In the genomic region with DNA sequence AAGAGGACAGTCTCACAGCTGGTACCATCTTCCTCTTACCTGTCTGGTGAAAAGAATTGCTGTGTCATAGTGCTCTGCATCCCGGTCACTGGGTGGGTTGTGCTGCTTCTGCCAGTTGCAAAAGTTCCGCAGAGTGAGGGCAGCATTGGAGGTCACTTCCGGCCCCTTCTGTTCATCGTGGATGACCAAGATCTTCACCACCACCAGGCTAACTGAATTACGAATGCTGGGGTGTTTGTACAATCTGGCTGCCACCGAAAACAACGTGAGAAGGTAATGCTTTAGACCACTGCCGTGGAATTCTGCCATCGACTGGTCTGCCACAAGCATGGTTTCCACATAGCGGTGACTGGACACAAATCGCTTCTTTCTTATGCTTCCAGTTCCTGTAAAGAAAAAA, we compare ENCODE assay signal across 11 cellular contexts. TPM values are rescaled to one million over a fixed set of nuclear protein-coding genes. Genes with fewer than 3 reads are reported as not detected.
DNase-seq lines count a peak whose midpoint lies in the region; ATAC-seq and TF ChIP-seq lines count a peak whose summit lies in the region.
"Had no signal": no experiment of that assay in that cellular context is flagged by ENCODE, and none has a peak within 500 bp of the region (broad histone marks: within the 10 kb centered on the region; RNA-seq: fewer than 3 reads in every experiment).

No MANE protein-coding gene starts in this region.

- H3K27me3 ChIP-seq in SJSA1 (replicated peaks) (no peaks in the 10 kb centered on the region), gastrocnemius medialis (no peaks in the 10 kb centered on the region)

- intact Hi-C loops in gastrocnemius medialis (cut with DNase I; ENCODE audit: low total_unique reads) = loop anchor here (5.0 kb wide), 1 partner anchor 1225 kb away; no protein-coding TSS in a partner anchor

- no peak overlapping the region for H3K27ac Mint-ChIP-seq in effector memory CD8-positive, alpha-beta T cell
- H3K27ac Mint-ChIP-seq: stimulated activated naive CD8-positive, alpha-beta T cell treated with anti-CD3 and anti-CD28 coated beads, Interleukin-15, Interleukin-2, amounts not matched to agents 100 ng/mL and 50 ng/mL, for 24 hours had no signal

- no peak for TF ChIP-seq POLR2A in gastrocnemius medialis (IDR thresholded peaks at IDR 0.05)

- H3K9me3 Mint-ChIP-seq in effector memory CD8-positive, alpha-beta T cell = no peaks in the 10 kb centered on the region
- H3K9me3 Mint-ChIP-seq: stimulated activated naive CD8-positive, alpha-beta T cell treated with anti-CD3 and anti-CD28 coated beads, Interleukin-15, Interleukin-2, amounts not matched to agents 100 ng/mL and 50 ng/mL, for 24 hours had no signal

- peaks cover 21 to 29% of the 10 kb centered on the region in 2 donors for H3K4me1 Mint-ChIP-seq in effector memory CD8-positive, alpha-beta T cell (ENCODE audit: low read depth in 2 of 2)

- no peaks in the 10 kb centered on the region for H3K9me3 ChIP-seq in SJSA1 (replicated peaks)
- no peaks in the 10 kb centered on the region for H3K9me3 ChIP-seq in gastrocnemius medialis

- in situ Hi-C loops in gastrocnemius medialis (cut with MboI; ENCODE audit: low sequenced_read_pairs in 4 of 4) = loop anchor here (5.0 to 25.0 kb wide), 5 partner anchors 67 to 1903 kb away; no protein-coding TSS in a partner anchor

- TF ChIP-seq CTCF in fibroblast of the aortic adventitia (IDR thresholded peaks at IDR 0.05; ENCODE audit: insufficient read depth, low read length) (no peak), gastrocnemius medialis (IDR thresholded peaks at IDR 0.05 in 4 of 5, conservative IDR thresholded peaks at IDR 0.05 in 1 of 5) (no peak)

- H3K4me3 Mint-ChIP-seq in effector memory CD8-positive, alpha-beta T cell = peak overlapping the region in 1 of 2 donors; percentile 75
- H3K4me3 Mint-ChIP-seq: stimulated activated naive CD8-positive, alpha-beta T cell treated with anti-CD3 and anti-CD28 coated beads, Interleukin-15, Interleukin-2, amounts not matched to agents 100 ng/mL and 50 ng/mL, for 24 hours had no signal

- peaks cover 13% of the 10 kb centered on the region for H3K36me3 Mint-ChIP-seq in effector memory CD8-positive, alpha-beta T cell (ENCODE audit: insufficient read depth)

- H3K4me1 ChIP-seq in SJSA1 (replicated peaks) (peaks cover 29% of the 10 kb centered on the region), gastrocnemius medialis (peaks cover 36 to 52% of the 10 kb centered on the region in 2 donors)

- H3K36me3 ChIP-seq in SJSA1 (peaks cover 69% of the 10 kb centered on the region), gastrocnemius medialis (peaks cover 0 to 48% of the 10 kb centered on the region in 2 donors)

- H3K4me3 ChIP-seq in SJSA1 (peak overlapping the region; percentile 77), fibroblast of the aortic adventitia (ENCODE audit: low read depth, low read length) (peak overlapping the region; percentile 99), gastrocnemius medialis (peak overlapping the region; percentile 38 to 88 (median 70))

- ATAC-seq in gastrocnemius medialis (peak in 1 of 2 donors; percentile 7), HG02840 (IDR thresholded peaks at IDR 0.05; ENCODE audit: low FRiP score, unreplicated experiment) (no peak)
- ATAC-seq in effector memory CD8-positive, alpha-beta T cell (replicated peaks) = no peak

- peaks cover 49 to 75% of the 10 kb centered on the region in 2 donors for H3K27me3 Mint-ChIP-seq in effector memory CD8-positive, alpha-beta T cell

- peak overlapping the region; percentile 78 for H3K27ac ChIP-seq in SJSA1
- H3K27ac ChIP-seq in gastrocnemius medialis = peak overlapping the region; percentile 88 to 96 (median 90)

- peak; percentile 52 for DNase-seq in EH (ENCODE audit: low read depth)
- peak in 1 of 2 experiments; percentile 56 for DNase-seq in SJSA1 (ENCODE audit: low read depth in 1 of 2, low spot score in 2 of 2)
- DNase-seq in fibroblast of the aortic adventitia (ENCODE audit: low read depth) = peak; percentile 68
- peak in 1 of 2 donors; percentile 56 for DNase-seq in gastrocnemius medialis
- no peak for DNase-seq in effector memory CD8-positive, alpha-beta T cell
- DNase-seq in DMS 273 (lab: John Stamatoyannopoulos, UW; ENCODE audit: unreplicated experiment) = no peak
- DNase-seq in anterior cingulate cortex (lab: John Stamatoyannopoulos, UW) = no peak
- DNase-seq: activated CD4-positive, CD25-positive, alpha-beta regulatory T cell; NCI-H2107 had no signal

RNA-seq across cellular contexts. Expression of a gene that starts 2.9 kb away (rescaled TPM):
- total RNA-seq in SJSA1 (2014; rRNA removed; shearing (Covaris generic)) = 57.6 and 69.7 TPM in 2 replicates
- total RNA-seq in fibroblast of the aortic adventitia (ENCODE audit: low replicate concordance) (284 and 390 TPM in 2 replicates), gastrocnemius medialis (10 to 100 TPM; 23.7 to 43.8 (median 33.1) TPM)

Comparison
In these comparisons a context has a peak if more than half of its experiments do, and no peak if none do; other contexts are left out.
1. DNase-seq: peak in EH (single experiment) and fibroblast of the aortic adventitia (single experiment); none in effector memory CD8-positive, alpha-beta T cell (0 of 3), DMS 273 (single experiment) and anterior cingulate cortex (0 of 58).
2. Peak in every context shown above with its lines, with median percentiles within 50 percentile points of each other: H3K4me3 ChIP-seq.